1 cellular context compared by ENCODE assay signal in genomic region chr12:53042607-53043454, GRCh38.
A peak's percentile ranks its signal among the peaks of the same experiment; 100 is the strongest.
TF ChIP-seq lines count a peak whose summit lies in the region.

No MANE protein-coding gene starts in this region.

TF ChIP-seq in HepG2, 621 proteins besides CTCF, POLR2A, EP300 and RAD21 (continues in another document):
- TF ChIP-seq ZNF580 (CRISPR knock-in tag; IDR thresholded peaks at IDR 0.05; ENCODE audit: borderline replicate concordance, low read depth) (no peak), ZNF589 (CRISPR knock-in tag; conservative IDR thresholded peaks at IDR 0.05) (no peak), PAWR (CRISPR knock-in tag; IDR thresholded peaks at IDR 0.05; ENCODE audit: borderline replicate concordance) (no peak), ZNF619 (CRISPR knock-in tag; IDR thresholded peaks at IDR 0.05) (no peak), ZBTB3 (CRISPR knock-in tag; IDR thresholded peaks at IDR 0.05; ENCODE audit: borderline replicate concordance, low read depth) (no peak), POLR2AphosphoS2 (IDR thresholded peaks at IDR 0.05; ENCODE audit: low read depth, low read length) (peak; percentile 12; the same call in 1 of the 2 replicates), ZNF749 (CRISPR knock-in tag; IDR thresholded peaks at IDR 0.05; ENCODE audit: borderline replicate concordance) (no peak), SAP130 (CRISPR knock-in tag; IDR thresholded peaks at IDR 0.05; ENCODE audit: low read depth) (no peak), MTF2 (CRISPR knock-in tag; IDR thresholded peaks at IDR 0.05; ENCODE audit: borderline replicate concordance) (no peak), FIP1L1 (IDR thresholded peaks at IDR 0.05; ENCODE audit: borderline replicate concordance, insufficient read depth, low read depth, low read length) (no peak), NBN (conservative IDR thresholded peaks at IDR 0.05) (no peak), ZNF33B (CRISPR knock-in tag; IDR thresholded peaks at IDR 0.05) (no peak), PAF1 (CRISPR knock-in tag; IDR thresholded peaks at IDR 0.05) (0 out of 2 replicates have a peak, but pooled peaks have one; percentile 31), ZNF558 (CRISPR knock-in tag; IDR thresholded peaks at IDR 0.05; ENCODE audit: borderline replicate concordance) (no peak), ZNF607 (CRISPR knock-in tag; IDR thresholded peaks at IDR 0.05; ENCODE audit: borderline replicate concordance) (no peak), RBFOX2 (IDR thresholded peaks at IDR 0.05; ENCODE audit: low read depth, low read length) (peak; percentile 23; the same call in 1 of the 2 replicates), AGO2 (optimal IDR thresholded peaks at IDR 0.05; ENCODE audit: low read depth, low read length) (peak; percentile 66), CC2D1A (CRISPR knock-in tag; IDR thresholded peaks at IDR 0.05) (no peak), ETS1 (CRISPR knock-in tag; IDR thresholded peaks at IDR 0.05) (no peak), ZNF331 (CRISPR knock-in tag; IDR thresholded peaks at IDR 0.05) (no peak), ZFY (CRISPR knock-in tag; IDR thresholded peaks at IDR 0.05) (no peak), AHR (CRISPR knock-in tag; IDR thresholded peaks at IDR 0.05) (no peak), ZNF713 (CRISPR knock-in tag; IDR thresholded peaks at IDR 0.05) (no peak), SATB2 (CRISPR knock-in tag; IDR thresholded peaks at IDR 0.05) (no peak), HDAC1 (CRISPR knock-in tag; IDR thresholded peaks at IDR 0.05) (no peak), FOXK1 (CRISPR knock-in tag; IDR thresholded peaks at IDR 0.05; ENCODE audit: borderline replicate concordance, low read depth) (no peak), KDM5A (IDR thresholded peaks at IDR 0.05; ENCODE audit: borderline replicate concordance, low read length) (no peak), NCOA2 (CRISPR knock-in tag; IDR thresholded peaks at IDR 0.05) (0 out of 2 replicates have a peak, but pooled peaks have one; percentile 13), ELF4 (CRISPR knock-in tag; IDR thresholded peaks at IDR 0.05; ENCODE audit: borderline replicate concordance) (no peak), XRCC5 (optimal IDR thresholded peaks at IDR 0.05; ENCODE audit: low read length) (no peak), ZNF737 (CRISPR knock-in tag; IDR thresholded peaks at IDR 0.05; ENCODE audit: borderline replicate concordance) (no peak), AHDC1 (CRISPR knock-in tag; IDR thresholded peaks at IDR 0.05; ENCODE audit: borderline replicate concordance) (no peak), ZNF280D (CRISPR knock-in tag; IDR thresholded peaks at IDR 0.05) (no peak), KDM2A (CRISPR knock-in tag; IDR thresholded peaks at IDR 0.05; ENCODE audit: borderline replicate concordance, low read depth) (0 out of 2 replicates have a peak, but pooled peaks have one; percentile 0), HDAC6 (IDR thresholded peaks at IDR 0.05; ENCODE audit: low read depth, low read length) (no peak), SSRP1 (CRISPR knock-in tag; IDR thresholded peaks at IDR 0.05) (peak; percentile 18; the same call in 1 of the 2 replicates), KLF6 (CRISPR knock-in tag; IDR thresholded peaks at IDR 0.05) (no peak), ZC3H13 (CRISPR knock-in tag; IDR thresholded peaks at IDR 0.05) (peak; percentile 59; the same call in 1 of the 2 replicates), ZNF724P (CRISPR knock-in tag; IDR thresholded peaks at IDR 0.05; ENCODE audit: borderline replicate concordance) (no peak), ZNF550 (CRISPR knock-in tag; IDR thresholded peaks at IDR 0.05; ENCODE audit: borderline replicate concordance) (no peak), ATF7-NPFF (CRISPR knock-in tag; IDR thresholded peaks at IDR 0.05; ENCODE audit: low read depth) (no peak; the same call in 1 of the 2 replicates), NR1H2 (CRISPR knock-in tag; IDR thresholded peaks at IDR 0.05; ENCODE audit: borderline replicate concordance, low read depth) (no peak), TBL1XR1 (IDR thresholded peaks at IDR 0.05; ENCODE audit: borderline replicate concordance, low read length, partially characterized antibody) (no peak), ZNF614 (CRISPR knock-in tag; IDR thresholded peaks at IDR 0.05; ENCODE audit: borderline replicate concordance) (0 out of 2 replicates have a peak, but pooled peaks have one; percentile 2), NR3C1 (CRISPR knock-in tag; IDR thresholded peaks at IDR 0.05) (no peak)
- TF ChIP-seq, protein P1, sequence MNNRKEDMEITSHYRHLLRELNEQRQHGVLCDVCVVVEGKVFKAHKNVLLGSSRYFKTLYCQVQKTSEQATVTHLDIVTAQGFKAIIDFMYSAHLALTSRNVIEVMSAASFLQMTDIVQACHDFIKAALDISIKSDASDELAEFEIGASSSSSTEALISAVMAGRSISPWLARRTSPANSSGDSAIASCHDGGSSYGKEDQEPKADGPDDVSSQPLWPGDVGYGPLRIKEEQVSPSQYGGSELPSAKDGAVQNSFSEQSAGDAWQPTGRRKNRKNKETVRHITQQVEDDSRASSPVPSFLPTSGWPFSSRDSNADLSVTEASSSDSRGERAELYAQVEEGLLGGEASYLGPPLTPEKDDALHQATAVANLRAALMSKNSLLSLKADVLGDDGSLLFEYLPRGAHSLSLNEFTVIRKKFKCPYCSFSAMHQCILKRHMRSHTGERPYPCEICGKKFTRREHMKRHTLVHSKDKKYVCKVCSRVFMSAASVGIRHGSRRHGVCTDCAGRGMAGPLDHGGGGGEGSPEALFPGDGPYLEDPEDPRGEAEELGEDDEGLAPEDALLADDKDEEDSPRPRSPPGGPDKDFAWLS (CRISPR knock-in tag; IDR thresholded peaks at IDR 0.05; ENCODE audit: borderline replicate concordance): no peak
- TF ChIP-seq, protein P2, sequence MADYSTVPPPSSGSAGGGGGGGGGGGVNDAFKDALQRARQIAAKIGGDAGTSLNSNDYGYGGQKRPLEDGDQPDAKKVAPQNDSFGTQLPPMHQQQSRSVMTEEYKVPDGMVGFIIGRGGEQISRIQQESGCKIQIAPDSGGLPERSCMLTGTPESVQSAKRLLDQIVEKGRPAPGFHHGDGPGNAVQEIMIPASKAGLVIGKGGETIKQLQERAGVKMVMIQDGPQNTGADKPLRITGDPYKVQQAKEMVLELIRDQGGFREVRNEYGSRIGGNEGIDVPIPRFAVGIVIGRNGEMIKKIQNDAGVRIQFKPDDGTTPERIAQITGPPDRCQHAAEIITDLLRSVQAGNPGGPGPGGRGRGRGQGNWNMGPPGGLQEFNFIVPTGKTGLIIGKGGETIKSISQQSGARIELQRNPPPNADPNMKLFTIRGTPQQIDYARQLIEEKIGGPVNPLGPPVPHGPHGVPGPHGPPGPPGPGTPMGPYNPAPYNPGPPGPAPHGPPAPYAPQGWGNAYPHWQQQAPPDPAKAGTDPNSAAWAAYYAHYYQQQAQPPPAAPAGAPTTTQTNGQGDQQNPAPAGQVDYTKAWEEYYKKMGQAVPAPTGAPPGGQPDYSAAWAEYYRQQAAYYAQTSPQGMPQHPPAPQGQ (CRISPR knock-in tag; IDR thresholded peaks at IDR 0.05; ENCODE audit: borderline replicate concordance): no peak
- TF ChIP-seq, protein P3, sequence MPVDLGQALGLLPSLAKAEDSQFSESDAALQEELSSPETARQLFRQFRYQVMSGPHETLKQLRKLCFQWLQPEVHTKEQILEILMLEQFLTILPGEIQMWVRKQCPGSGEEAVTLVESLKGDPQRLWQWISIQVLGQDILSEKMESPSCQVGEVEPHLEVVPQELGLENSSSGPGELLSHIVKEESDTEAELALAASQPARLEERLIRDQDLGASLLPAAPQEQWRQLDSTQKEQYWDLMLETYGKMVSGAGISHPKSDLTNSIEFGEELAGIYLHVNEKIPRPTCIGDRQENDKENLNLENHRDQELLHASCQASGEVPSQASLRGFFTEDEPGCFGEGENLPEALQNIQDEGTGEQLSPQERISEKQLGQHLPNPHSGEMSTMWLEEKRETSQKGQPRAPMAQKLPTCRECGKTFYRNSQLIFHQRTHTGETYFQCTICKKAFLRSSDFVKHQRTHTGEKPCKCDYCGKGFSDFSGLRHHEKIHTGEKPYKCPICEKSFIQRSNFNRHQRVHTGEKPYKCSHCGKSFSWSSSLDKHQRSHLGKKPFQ (CRISPR knock-in tag; IDR thresholded peaks at IDR 0.05; ENCODE audit: insufficient replicate concordance): no peak
- TF ChIP-seq, protein P4, sequence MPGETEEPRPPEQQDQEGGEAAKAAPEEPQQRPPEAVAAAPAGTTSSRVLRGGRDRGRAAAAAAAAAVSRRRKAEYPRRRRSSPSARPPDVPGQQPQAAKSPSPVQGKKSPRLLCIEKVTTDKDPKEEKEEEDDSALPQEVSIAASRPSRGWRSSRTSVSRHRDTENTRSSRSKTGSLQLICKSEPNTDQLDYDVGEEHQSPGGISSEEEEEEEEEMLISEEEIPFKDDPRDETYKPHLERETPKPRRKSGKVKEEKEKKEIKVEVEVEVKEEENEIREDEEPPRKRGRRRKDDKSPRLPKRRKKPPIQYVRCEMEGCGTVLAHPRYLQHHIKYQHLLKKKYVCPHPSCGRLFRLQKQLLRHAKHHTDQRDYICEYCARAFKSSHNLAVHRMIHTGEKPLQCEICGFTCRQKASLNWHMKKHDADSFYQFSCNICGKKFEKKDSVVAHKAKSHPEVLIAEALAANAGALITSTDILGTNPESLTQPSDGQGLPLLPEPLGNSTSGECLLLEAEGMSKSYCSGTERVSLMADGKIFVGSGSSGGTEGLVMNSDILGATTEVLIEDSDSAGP (CRISPR knock-in tag; IDR thresholded peaks at IDR 0.05; ENCODE audit: borderline replicate concordance): no peak
